11 cellular contexts compared by ENCODE assay signal in the genomic region with DNA sequence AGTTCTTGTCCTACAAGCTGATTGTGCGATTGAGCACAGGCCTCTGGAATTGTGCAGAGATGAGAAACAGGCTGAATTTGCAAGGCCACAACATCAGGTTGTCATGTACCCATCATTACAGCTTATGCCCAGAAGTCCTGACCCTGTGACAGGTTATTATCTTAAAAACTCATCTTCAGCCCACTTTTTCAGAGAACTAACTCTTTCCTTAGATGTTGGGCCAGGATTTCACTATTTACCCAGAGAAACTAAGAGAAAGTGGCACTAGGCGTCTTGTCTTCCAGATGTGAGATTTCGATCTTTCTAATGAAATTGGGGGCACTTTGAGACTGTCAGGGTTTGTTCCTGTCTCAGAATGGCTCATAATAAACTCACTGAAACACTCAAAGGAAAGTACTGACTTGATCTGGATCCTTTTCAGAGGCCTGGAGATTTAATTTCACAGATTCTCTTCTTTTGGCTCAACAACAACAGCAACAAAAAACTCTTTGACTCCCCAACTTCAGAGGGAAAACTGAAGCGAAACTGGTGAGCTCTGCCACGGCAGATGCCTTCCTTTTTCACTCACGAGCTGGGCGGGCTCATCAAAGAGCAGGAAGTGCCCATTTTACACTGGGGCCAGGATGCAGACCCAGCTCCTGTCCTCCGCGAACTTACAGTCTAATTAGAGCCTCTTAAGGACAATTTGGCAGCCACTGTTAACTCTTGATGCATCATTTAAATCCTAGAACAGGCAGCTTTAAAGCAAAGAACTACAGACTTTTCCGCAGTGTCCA. TPM values are rescaled to one million over a fixed set of nuclear protein-coding genes. Genes with fewer than 3 reads are reported as not detected.
A peak's percentile ranks its signal among the peaks of the same experiment; 100 is the strongest.
DNase-seq lines count a peak whose midpoint lies in the region; ATAC-seq and TF ChIP-seq lines count a peak whose summit lies in the region.
"Had no signal": no experiment of that assay in that cellular context is flagged by ENCODE, and none has a peak within 500 bp of the region (broad histone marks: within the 10 kb centered on the region; RNA-seq: fewer than 3 reads in every experiment).

No MANE protein-coding gene starts in this region.

- no peaks in the 10 kb centered on the region for H4K20me1 ChIP-seq in osteoblast (ENCODE audit: insufficient read depth, low read length)

- peaks cover 15% of the 10 kb centered on the region for H3K4me1 Mint-ChIP-seq in CD4-positive, alpha-beta T cell (ENCODE audit: low read depth)

- H3K36me3 ChIP-seq in breast epithelium = no peaks in the 10 kb centered on the region
- peaks cover 11% of the 10 kb centered on the region for H3K36me3 ChIP-seq in osteoblast (ENCODE audit: insufficient read depth, low read length)
- peaks cover 8% of the 10 kb centered on the region for H3K36me3 ChIP-seq in effector memory CD4-positive, alpha-beta T cell (ENCODE audit: control insufficient read depth, insufficient read depth, low read length)

- H3K4me3 Mint-ChIP-seq in CD4-positive, alpha-beta T cell = peak overlapping the region; percentile 32

- H3K27ac ChIP-seq in CD4-positive, alpha-beta T cell (ENCODE audit: low read depth, low read length) = no peak overlapping the region
- H3K27ac ChIP-seq in breast epithelium (peak overlapping the region; percentile 40 to 46), osteoblast (ENCODE audit: low read depth, low read length) (peak overlapping the region; percentile 60)
- no peak overlapping the region for H3K27ac ChIP-seq in effector memory CD4-positive, alpha-beta T cell (ENCODE audit: insufficient read depth, low read length, poor library complexity, severe bottlenecking)

- peak overlapping the region; percentile 87 for H3K27ac Mint-ChIP-seq in CD4-positive, alpha-beta T cell

- peak in 1 of 10 experiments; percentile 17 for DNase-seq in CD4-positive, alpha-beta T cell
- DNase-seq in MV-4-11 (lab: John Stamatoyannopoulos, UW) (peak; percentile 66), breast epithelium (ENCODE audit: low spot score in 2 of 2) (no peak), osteoblast (ENCODE audit: insufficient read length, low spot score, missing footprints) (no peak), cerebellar nuclear complex (lab: John Stamatoyannopoulos, UW) (no peak), mucosa of gallbladder (ENCODE audit: low spot score) (no peak)
- DNase-seq in effector memory CD4-positive, alpha-beta T cell = no peak

- TF ChIP-seq POLR2A in breast epithelium (IDR thresholded peaks at IDR 0.05) = no peak

- ATAC-seq in CD4-positive, alpha-beta T cell (ENCODE audit: poor library complexity) = peak; percentile 43
- ATAC-seq in HG02571 (IDR thresholded peaks at IDR 0.05; ENCODE audit: unreplicated experiment) = no peak

- CTCF ChIA-PET in CD4-positive, alpha-beta T cell (lab: Charles Lee) = no interaction called here

- H3K4me2 ChIP-seq in osteoblast (ENCODE audit: insufficient read depth, low read length) = peak overlapping the region; percentile 42

- H3K27me3 Mint-ChIP-seq in CD4-positive, alpha-beta T cell = no peaks in the 10 kb centered on the region

- H3K36me3 Mint-ChIP-seq in CD4-positive, alpha-beta T cell (ENCODE audit: low read depth) = peaks cover 28% of the 10 kb centered on the region

- H3K4me3 ChIP-seq in breast epithelium (no peak overlapping the region), osteoblast (ENCODE audit: insufficient read depth, low read length) (no peak overlapping the region)
- H3K4me3 ChIP-seq in effector memory CD4-positive, alpha-beta T cell (ENCODE audit: insufficient read depth, low read depth, low read length, poor library complexity, severe bottlenecking) = no peak overlapping the region

- H3K9me3 ChIP-seq in CD4-positive, alpha-beta T cell (ENCODE audit: control insufficient read depth, low read length) = no peaks in the 10 kb centered on the region
- H3K9me3 ChIP-seq in breast epithelium (no peaks in the 10 kb centered on the region), osteoblast (ENCODE audit: low read depth, low read length) (no peaks in the 10 kb centered on the region)
- H3K9me3 ChIP-seq in effector memory CD4-positive, alpha-beta T cell (ENCODE audit: control insufficient read depth, low read length) = no peaks in the 10 kb centered on the region

- no peaks in the 10 kb centered on the region for H3K9me3 Mint-ChIP-seq in CD4-positive, alpha-beta T cell

- TF ChIP-seq CTCF in CD4-positive, alpha-beta T cell (IDR thresholded peaks at IDR 0.05) = no peak
- no peak for TF ChIP-seq CTCF in breast epithelium (IDR thresholded peaks at IDR 0.05)
- no peak for TF ChIP-seq CTCF in osteoblast (IDR thresholded peaks at IDR 0.05; ENCODE audit: extremely low read depth, low read depth, low read length)

- intact Hi-C loops in CD4-positive, alpha-beta T cell (cut with DNase I, micrococcal nuclease) = loop anchor here in 1 of 2 experiments (10.0 kb wide), 1 partner anchor 227 kb away; no protein-coding TSS in a partner anchor
- intact Hi-C loops in breast epithelium (cut with DNase I; ENCODE audit: low total_unique reads) = no loop called here

- no peaks in the 10 kb centered on the region for H3K27me3 ChIP-seq in CD4-positive, alpha-beta T cell (ENCODE audit: control insufficient read depth, insufficient read depth, low read length)
- H3K27me3 ChIP-seq in breast epithelium (no peaks in the 10 kb centered on the region), osteoblast (ENCODE audit: insufficient read depth, low read length) (no peaks in the 10 kb centered on the region)
- no peaks in the 10 kb centered on the region for H3K27me3 ChIP-seq in effector memory CD4-positive, alpha-beta T cell (replicated peaks; ENCODE audit: control insufficient read depth, insufficient read depth, low read length, poor library complexity, severe bottlenecking)

- H3K4me1 ChIP-seq in breast epithelium (peaks cover 0 to 7% of the 10 kb centered on the region in 2 donors), osteoblast (ENCODE audit: insufficient read depth, low read length) (peaks cover 42% of the 10 kb centered on the region)
- no peaks in the 10 kb centered on the region for H3K4me1 ChIP-seq in effector memory CD4-positive, alpha-beta T cell (ENCODE audit: control insufficient read depth, insufficient read depth, low read length, poor library complexity, severe bottlenecking)

- H2AFZ ChIP-seq in osteoblast (ENCODE audit: low read length) = peak overlapping the region; percentile 2

- no peaks in the 10 kb centered on the region for H3K79me2 ChIP-seq in osteoblast (ENCODE audit: insufficient read depth, low read length)

- POLR2A ChIA-PET in CD4-positive, alpha-beta T cell (lab: Charles Lee) = interaction anchor here (0.7 kb wide), 1 partner anchor 10 kb away, joined by 3 read pairs; no protein-coding TSS in a partner anchor

RNA-seq across cellular contexts. Expression of gene SLC12A3, which starts 17.6 kb away (rescaled TPM):
- total RNA-seq in CD4-positive, alpha-beta T cell = not detected
- total RNA-seq in breast epithelium (not detected), osteoblast (not detected in 2 replicates), mucosa of gallbladder (0.20 TPM)
- total RNA-seq: G401, glomerular endothelial cell, omental fat pad had no signal

Comparison
In these comparisons a context has a peak if more than half of its experiments do, and no peak if none do; other contexts are left out.
1. H3K27ac ChIP-seq: peak in breast epithelium (2 of 2) and osteoblast (single experiment); none in CD4-positive, alpha-beta T cell (single experiment) and effector memory CD4-positive, alpha-beta T cell (single experiment).